Comparison of ENCODE assay signal across 1 cellular context in genomic region chr7:149821191-149822148, GRCh38.
TF ChIP-seq lines count a peak whose summit lies in the region.

No MANE protein-coding gene starts in this region.

TF ChIP-seq in HEK293, 187 proteins besides CTCF, POLR2A, EP300 and RAD21 (continued from another document):
- peak; percentile 39; the same call in 1 of the 2 replicates for TF ChIP-seq KLF17 (tag by site-specific recombination; IDR thresholded peaks at IDR 0.05)
